In genomic region chr12:121238604-121239334, GRCh38 we compare ENCODE assay signal across 9 cellular contexts. TPM values are rescaled to one million over a fixed set of nuclear protein-coding genes. Genes with fewer than 3 reads are reported as not detected.
A peak's percentile ranks its signal among the peaks of the same experiment; 100 is the strongest.
DNase-seq lines count a peak whose midpoint lies in the region; ATAC-seq, FAIRE-seq and TF ChIP-seq lines count a peak whose summit lies in the region.
"Had no signal": no experiment of that assay in that cellular context is flagged by ENCODE, and none has a peak within 500 bp of the region (broad histone marks: within the 10 kb centered on the region; RNA-seq: fewer than 3 reads in every experiment).

No MANE protein-coding gene starts in this region.

- H3K79me2 ChIP-seq in H1 (ENCODE audit: control insufficient read depth in 1 of 2, insufficient read depth in 2 of 2, low read length in 2 of 2) = no peaks in the 10 kb centered on the region

- H3K27me3 Mint-ChIP-seq in activated CD4-positive, alpha-beta T cell treated with anti-CD3 and anti-CD28 coated beads, Interleukin-2, amount 10 ng/mL, durations not matched to agents 7 days and 5 days = no peaks in the 10 kb centered on the region

- H3K4ac ChIP-seq in H1 (replicated peaks; ENCODE audit: insufficient read length, low read depth, low read length) = no peak overlapping the region

- FAIRE-seq in H1 (lab: Jason Lieb, UNC) (no peak), urothelium cell line (lab: Jason Lieb, UNC) (no peak)

- TF ChIP-seq RAD21 in H1 (IDR thresholded peaks at IDR 0.05 in 1 of 2, conservative IDR thresholded peaks at IDR 0.05 in 1 of 2; ENCODE audit: low read depth in 2 of 2, low read length in 2 of 2) = no peak; a peak in 1 of 4 replicates

- H2BK120ac ChIP-seq in H1 (replicated peaks; ENCODE audit: low read depth, low read length) = no peak overlapping the region

- CTCF ChIA-PET in activated CD4-positive, alpha-beta T cell treated with anti-CD3 and anti-CD28 coated beads, Interleukin-2, amount 10 ng/mL, durations not matched to agents 7 days and 5 days (lab: Charles Lee) = interaction anchor here (1.0 to 1.7 kb wide), 9 partner anchors 9 to 177 kb away, joined by 3 to 13 read pairs (median 3); no protein-coding TSS in a partner anchor
- CTCF ChIA-PET in H1 (lab: Charles Lee; ENCODE audit: partially characterized antibody) = interaction anchor here (0.6 to 2.1 kb wide), 17 partner anchors 8 to 1323 kb away, joined by 3 to 24 read pairs (median 4); no protein-coding TSS in a partner anchor

- H3K14ac ChIP-seq in H1 (ENCODE audit: insufficient read length) = no peak overlapping the region

- TF ChIP-seq EP300 in H1 (IDR thresholded peaks at IDR 0.05; ENCODE audit: borderline replicate concordance in 1 of 2, low read depth in 2 of 2, low read length in 2 of 2) (no peak), suprapubic skin (IDR thresholded peaks at IDR 0.05) (no peak)

- H3K4me1 ChIP-seq in H1 (replicated peaks in 1 of 4; ENCODE audit: control insufficient read depth in 3 of 4, insufficient read depth in 4 of 4, low read length in 3 of 4) = peaks cover 0 to 16% (median 7%) of the 10 kb centered on the region in 4 experiments; a peak in 6 of 7 replicates
- H3K4me1 ChIP-seq in suprapubic skin = peaks cover 30% of the 10 kb centered on the region
- H3K4me1 ChIP-seq: BE2C had no signal

- whole genome bisulfite sequencing in H1 (ENCODE audit: extremely low coverage in 1 of 2, insufficient coverage in 1 of 2, insufficient read length in 1 of 2, insufficient replicate concordance in 2 of 2, low coverage in 1 of 2, low lambda C conversion rate in 2 of 2, missing lambda C conversion rate in 1 of 2), 2 experiments = 75% methylated on average over 7 of the region's 7 CpGs; no CpG with 5 or more reads in 1 of the 2 experiments
- 76% methylated on average over 7 of the region's 7 CpGs for WGBS in suprapubic skin

- TF ChIP-seq POLR2A in H1 (IDR thresholded peaks at IDR 0.05; ENCODE audit: control extremely low read depth in 1 of 2, low read depth in 2 of 2, low read length in 2 of 2) = 0 out of 3 replicates have a peak, but pooled peaks of 1 of the 2 experiments have one; percentile 16
- TF ChIP-seq POLR2A in suprapubic skin (IDR thresholded peaks at IDR 0.05) = no peak

- H2BK20ac ChIP-seq in H1 (ENCODE audit: low read length) = no peak overlapping the region

- peaks cover 0 to 2% of the 10 kb centered on the region in 2 experiments for H4K20me1 ChIP-seq in H1 (replicated peaks in 1 of 2; ENCODE audit: control insufficient read depth in 1 of 2, insufficient read depth in 2 of 2, low read length in 2 of 2)

- no peak overlapping the region for H3K4me3 Mint-ChIP-seq in activated CD4-positive, alpha-beta T cell treated with anti-CD3 and anti-CD28 coated beads, Interleukin-2, amount 10 ng/mL, durations not matched to agents 7 days and 5 days

- POLR2A ChIA-PET in activated CD4-positive, alpha-beta T cell treated with anti-CD3 and anti-CD28 coated beads, Interleukin-2, amount 10 ng/mL, durations not matched to agents 7 days and 5 days (lab: Charles Lee) = no interaction called here
- POLR2A ChIA-PET in H1 (lab: Charles Lee; ENCODE audit: partially characterized antibody) = interaction anchor here (0.6 to 1.5 kb wide), 8 partner anchors 8 to 500 kb away, joined by 3 to 5 read pairs (median 3); partner anchors contain the start of gene RNF34

- H2BK12ac ChIP-seq in H1 (ENCODE audit: low read depth, low read length) = no peak overlapping the region

- H3K4me1 Mint-ChIP-seq in activated CD4-positive, alpha-beta T cell treated with anti-CD3 and anti-CD28 coated beads, Interleukin-2, amount 10 ng/mL, durations not matched to agents 7 days and 5 days = peaks cover 48% of the 10 kb centered on the region

- H2AK5ac ChIP-seq in H1 (ENCODE audit: low read depth, low read length) = no peak overlapping the region

- no peaks in the 10 kb centered on the region for H3K9me3 Mint-ChIP-seq in activated CD4-positive, alpha-beta T cell treated with anti-CD3 and anti-CD28 coated beads, Interleukin-2, amount 10 ng/mL, durations not matched to agents 7 days and 5 days

- no peak overlapping the region; a peak in 1 of 7 replicates for H3K9ac ChIP-seq in H1 (replicated peaks in 1 of 4; ENCODE audit: extremely low read depth in 1 of 4, low read depth in 3 of 4, low read length in 3 of 4)

- H3K79me1 ChIP-seq in H1 (ENCODE audit: low read depth, low read length) = no peaks in the 10 kb centered on the region

- H3K4me2 ChIP-seq in H1 (ENCODE audit: insufficient read depth in 1 of 2, low read depth in 2 of 2, low read length in 2 of 2) = 0 out of 4 replicates have a peak overlapping the region, but pooled peaks of 1 of the 2 experiments have one; percentile 11

- H3K4me3 ChIP-seq in H1 (ENCODE audit: extremely low read depth in 1 of 4, insufficient read depth in 2 of 4, low read depth in 3 of 4, low read length in 4 of 4) (no peak overlapping the region), suprapubic skin (no peak overlapping the region)

- H3K23ac ChIP-seq in H1 (ENCODE audit: insufficient read length) = no peak overlapping the region

- H3K23me2 ChIP-seq in H1 (ENCODE audit: low read depth, low read length) = no peaks in the 10 kb centered on the region; the same call in 1 of the 2 replicates

- H3K36me3 ChIP-seq in H1 (ENCODE audit: control insufficient read depth in 2 of 4, insufficient read depth in 4 of 4, low read length in 3 of 4) (peaks cover 0 to 14% (median 0%) of the 10 kb centered on the region in 4 experiments; a peak in 3 of 8 replicates), suprapubic skin (peaks cover 44% of the 10 kb centered on the region)

- H3K27ac Mint-ChIP-seq in activated CD4-positive, alpha-beta T cell treated with anti-CD3 and anti-CD28 coated beads, Interleukin-2, amount 10 ng/mL, durations not matched to agents 7 days and 5 days = peak overlapping the region; percentile 98

- 0 out of 2 replicates have a peak overlapping the region, but pooled peaks have one; percentile 26 for H2BK5ac ChIP-seq in H1 (ENCODE audit: low read depth, low read length)

- no peak overlapping the region for H2BK15ac ChIP-seq in H1 (ENCODE audit: low read length)

- no peak overlapping the region for H4K91ac ChIP-seq in H1 (replicated peaks; ENCODE audit: insufficient read length, low read length)

- peaks cover 58% of the 10 kb centered on the region for H3K36me3 Mint-ChIP-seq in activated CD4-positive, alpha-beta T cell treated with anti-CD3 and anti-CD28 coated beads, Interleukin-2, amount 10 ng/mL, durations not matched to agents 7 days and 5 days (ENCODE audit: low read depth)

- peak in 2 of 3 experiments; percentile 18 to 23; a peak in 2 of 4 replicates for TF ChIP-seq CTCF in H1 (IDR thresholded peaks at IDR 0.05; ENCODE audit: control extremely low read depth in 1 of 3, insufficient read depth in 1 of 3, low read depth in 1 of 3, low read length in 3 of 3)
- no peak for TF ChIP-seq CTCF in suprapubic skin (IDR thresholded peaks at IDR 0.05)

- H3K27ac ChIP-seq in H1 (ENCODE audit: low read depth, low read length) (peak overlapping the region; percentile 67; the same call in 1 of the 2 replicates), suprapubic skin (peak overlapping the region; percentile 60)

- no peak overlapping the region for H4K5ac ChIP-seq in H1 (ENCODE audit: insufficient read length, low read depth, low read length)

- no peak for ATAC-seq in GM21390 (IDR thresholded peaks at IDR 0.05; ENCODE audit: unreplicated experiment)

- no peak for DNase-seq in activated CD4-positive, alpha-beta T cell treated with anti-CD3 and anti-CD28 coated beads, Interleukin-2, amount 10 ng/mL, durations not matched to agents 7 days and 5 days
- no peak for DNase-seq in activated CD4-positive, alpha-beta T cell treated with anti-CD3 and anti-CD28 coated beads, Interleukin-2, amount 50 U/mL, for 48 hours
- DNase-seq in NCI-H774 (lab: John Stamatoyannopoulos, UW) (peak; percentile 61), H1 (ENCODE audit: low read depth in 1 of 2, low spot score in 2 of 2) (no peak), suprapubic skin (ENCODE audit: low spot score in 2 of 2) (no peak), urothelium cell line (ENCODE audit: low spot score) (no peak)
- no peak for DNase-seq in stimulated activated CD4-positive, alpha-beta T cell treated with anti-CD3 and anti-CD28 coated beads, Interleukin-15, amount 100 ng/mL, for 24 hours
- DNase-seq: BE2C had no signal

- no peak overlapping the region for H2AFZ ChIP-seq in H1 (ENCODE audit: low read length)

- H3K56ac ChIP-seq in H1 (replicated peaks; ENCODE audit: insufficient read length, low read depth, low read length) = no peak overlapping the region

- H3K27me3 ChIP-seq in H1 (replicated peaks in 1 of 4; ENCODE audit: control insufficient read depth in 3 of 4, extremely low read depth in 1 of 4, insufficient read depth in 3 of 4, low read length in 3 of 4) (no peaks in the 10 kb centered on the region), suprapubic skin (no peaks in the 10 kb centered on the region)
- H3K27me3 ChIP-seq: BE2C had no signal

- H3K18ac ChIP-seq in H1 (ENCODE audit: extremely low read depth, low read length) = no peak overlapping the region

- H3K9me3 ChIP-seq in H1 (ENCODE audit: insufficient read depth in 2 of 2, low read depth in 1 of 2, low read length in 1 of 2) (no peaks in the 10 kb centered on the region), suprapubic skin (no peaks in the 10 kb centered on the region)
- H3K9me3 ChIP-seq: BE2C had no signal

- H4K8ac ChIP-seq in H1 (ENCODE audit: extremely low read depth, insufficient read depth, low read length) = no peak overlapping the region

RNA-seq across cellular contexts. Expression of gene P2RX4, which starts 28.8 kb away (rescaled TPM):
- total RNA-seq in activated CD4-positive, alpha-beta T cell treated with anti-CD3 and anti-CD28 coated beads, Interleukin-2, amount 10 ng/mL, durations not matched to agents 7 days and 5 days = 10 to 100 TPM; 52.7 to 56.2 TPM
- 7.1 and 9.5 TPM in 2 replicates for total RNA-seq in H1 (2021; fragmentation: NEBNext Ultra II Directional; extraction: Animal tissue kit (Norgen Biotek cat#: 25700))
- 12.2 and 21.4 TPM in 2 replicates for polyA plus RNA-seq in H1 (2011; rRNA removed)
- 13.8 TPM for polyA plus RNA-seq in H1 (2011; cell fraction: cytosol; rRNA removed)
- polyA plus RNA-seq in H1 (2011; cell fraction: nucleus; rRNA removed) = 22.4 TPM
- 4.5 to 12.1 TPM (median 9.5 TPM) in 4 replicates for polyA plus RNA-seq in H1 (2012, experiment 1 of 2)
- polyA plus RNA-seq in H1 (2012, experiment 2 of 2) = 6.1 TPM
- polyA plus RNA-seq in H1 (2013, experiment 1 of 2) = 7.9 TPM
- 9.9 TPM for polyA plus RNA-seq in H1 (2013, experiment 2 of 2)
- polyA minus RNA-seq in H1 (2011; rRNA and poly(A)+ RNA removed) = 16.2 and 17.6 TPM in 2 replicates
- polyA minus RNA-seq in H1 (2011; cell fraction: cytosol; rRNA and poly(A)+ RNA removed) = 5.0 TPM
- polyA minus RNA-seq in H1 (2011; cell fraction: nucleus; rRNA and poly(A)+ RNA removed) = 10.2 TPM
- 10 to 100 TPM in 3 of 4 donors, 1 to 10 TPM in 1; 7.9 to 22.4 (median 15.4) TPM for total RNA-seq in suprapubic skin

RNA-seq across cellular contexts. Expression of gene CAMKK2, which starts 57.7 kb away (rescaled TPM):
- 10 to 100 TPM; 31.2 to 32.4 TPM for total RNA-seq in activated CD4-positive, alpha-beta T cell treated with anti-CD3 and anti-CD28 coated beads, Interleukin-2, amount 10 ng/mL, durations not matched to agents 7 days and 5 days
- total RNA-seq in H1 (2021; fragmentation: NEBNext Ultra II Directional; extraction: Animal tissue kit (Norgen Biotek cat#: 25700)) = 28.7 and 30.6 TPM in 2 replicates
- 29.6 and 31.2 TPM in 2 replicates for polyA plus RNA-seq in H1 (2011; rRNA removed)
- polyA plus RNA-seq in H1 (2011; cell fraction: cytosol; rRNA removed) = 29.9 TPM
- 44.5 TPM for polyA plus RNA-seq in H1 (2011; cell fraction: nucleus; rRNA removed)
- 24.6 to 27.2 TPM (median 26.2 TPM) in 4 replicates for polyA plus RNA-seq in H1 (2012, experiment 1 of 2)
- polyA plus RNA-seq in H1 (2012, experiment 2 of 2) = 16.1 TPM
- 18.8 TPM for polyA plus RNA-seq in H1 (2013, experiment 1 of 2)
- polyA plus RNA-seq in H1 (2013, experiment 2 of 2) = 18.6 TPM
- polyA minus RNA-seq in H1 (2011; rRNA and poly(A)+ RNA removed) = 44.3 and 47.6 TPM in 2 replicates
- polyA minus RNA-seq in H1 (2011; cell fraction: cytosol; rRNA and poly(A)+ RNA removed) = 20.4 TPM
- polyA minus RNA-seq in H1 (2011; cell fraction: nucleus; rRNA and poly(A)+ RNA removed) = 32.1 TPM
- 10 to 100 TPM; 18.4 to 25.8 (median 25.0) TPM for total RNA-seq in suprapubic skin

Comparison
In these comparisons a context has a peak if more than half of its experiments do, and no peak if none do; other contexts are left out.
1. CTCF ChIP-seq: peak in H1 (2 of 3); none in suprapubic skin (0 of 2).